ENCODE assay signal across 23 cellular contexts in the genomic region with DNA sequence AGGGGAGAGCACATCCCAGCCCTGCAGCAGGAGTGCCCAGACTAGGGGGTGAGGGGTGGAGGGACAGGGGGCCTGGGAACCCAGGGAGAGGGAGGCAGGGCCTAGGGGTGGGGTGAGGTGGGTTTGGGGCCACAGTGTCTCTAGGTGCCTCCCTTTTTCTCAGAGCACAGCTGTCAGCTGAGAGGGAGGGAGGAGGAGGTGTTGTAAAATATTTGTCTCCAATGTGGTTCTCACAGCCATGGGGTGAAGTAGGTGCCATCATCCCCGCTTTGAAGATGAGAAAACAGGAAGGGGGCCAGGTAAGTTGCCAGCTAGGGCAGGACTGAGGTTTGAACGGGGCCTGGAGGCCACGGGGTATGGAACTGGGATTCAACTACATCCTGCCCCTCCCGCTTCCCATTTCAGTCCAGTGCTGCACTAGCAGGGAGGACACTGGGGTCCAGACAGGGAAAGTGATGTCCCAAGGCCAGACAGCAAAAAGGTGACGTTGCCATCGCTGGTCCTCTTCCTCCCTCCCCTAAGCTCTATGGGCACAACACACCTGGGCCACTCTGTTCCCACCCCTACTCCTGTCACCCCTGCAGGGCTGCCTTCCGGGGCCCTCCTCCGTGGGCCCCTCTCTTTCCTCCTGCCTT. TPM values are rescaled to one million over a fixed set of nuclear protein-coding genes. Genes with fewer than 3 reads are reported as not detected.
DNase-seq lines count a peak whose midpoint lies in the region; ATAC-seq and TF ChIP-seq lines count a peak whose summit lies in the region.
"Had no signal": no experiment of that assay in that cellular context is flagged by ENCODE, and none has a peak within 500 bp of the region (broad histone marks: within the 10 kb centered on the region; RNA-seq: fewer than 3 reads in every experiment).

No MANE protein-coding gene starts in this region.

- no peaks in the 10 kb centered on the region for H3K36me3 Mint-ChIP-seq in activated CD8-positive, alpha-beta memory T cell treated with anti-CD3 and anti-CD28 coated beads, Interleukin-2, amount 10 ng/mL, durations not matched to agents 7 days and 5 days
- H3K36me3 Mint-ChIP-seq in naive thymus-derived CD4-positive, alpha-beta T cell = no peaks in the 10 kb centered on the region
- H3K36me3 Mint-ChIP-seq: mesothelial cell of epicardium had no signal

- ATAC-seq in activated CD8-positive, alpha-beta memory T cell treated with anti-CD3 and anti-CD28 coated beads, Interleukin-2, amount 10 ng/mL, durations not matched to agents 7 days and 5 days = no peak
- peak; percentile 50 for ATAC-seq in naive thymus-derived CD4-positive, alpha-beta T cell
- ATAC-seq in GM21367 (IDR thresholded peaks at IDR 0.05; ENCODE audit: unreplicated experiment) = no peak
- ATAC-seq in HG02973 (IDR thresholded peaks at IDR 0.05; ENCODE audit: unreplicated experiment) = no peak
- ATAC-seq: left lobe of liver had no signal

- H3K79me2 ChIP-seq in DOHH2 (ENCODE audit: control insufficient read depth, low read length) = peaks cover 24% of the 10 kb centered on the region

- H3K4me1 ChIP-seq in DOHH2 (ENCODE audit: control insufficient read depth, low read length) = peaks cover 47% of the 10 kb centered on the region
- peaks cover 21 to 31% of the 10 kb centered on the region in 2 donors for H3K4me1 ChIP-seq in naive thymus-derived CD4-positive, alpha-beta T cell (ENCODE audit: control insufficient read depth in 2 of 2, insufficient read depth in 2 of 2, low read length in 2 of 2)

- no peaks in the 10 kb centered on the region for H3K9me3 ChIP-seq in DOHH2 (ENCODE audit: control insufficient read depth, insufficient read depth, low read length)
- no peaks in the 10 kb centered on the region for H3K9me3 ChIP-seq in naive thymus-derived CD4-positive, alpha-beta T cell (ENCODE audit: control insufficient read depth in 2 of 3, low read length in 3 of 3)
- H3K9me3 ChIP-seq: esophagus squamous epithelium, MG63, neutrophil had no signal

- H3K4me3 Mint-ChIP-seq in activated CD8-positive, alpha-beta memory T cell treated with anti-CD3 and anti-CD28 coated beads, Interleukin-2, amount 10 ng/mL, durations not matched to agents 7 days and 5 days = no peak overlapping the region
- peak overlapping the region in 9 of 10 donors; percentile 30 to 81 (median 45) for H3K4me3 Mint-ChIP-seq in naive thymus-derived CD4-positive, alpha-beta T cell
- H3K4me3 Mint-ChIP-seq: mesothelial cell of epicardium had no signal

- H3K4me2 ChIP-seq in DOHH2 (ENCODE audit: low read length) = peak overlapping the region; percentile 79

- CTCF ChIA-PET in activated CD8-positive, alpha-beta memory T cell treated with anti-CD3 and anti-CD28 coated beads, Interleukin-2, amount 10 ng/mL, durations not matched to agents 7 days and 5 days (lab: Charles Lee) = no interaction called here
- CTCF ChIA-PET in naive thymus-derived CD4-positive, alpha-beta T cell (lab: Charles Lee) = interaction anchor here (0.7 kb wide), 1 partner anchor 40 kb away, joined by 4 read pairs; no protein-coding TSS in a partner anchor

- no peaks in the 10 kb centered on the region for H3K9me2 ChIP-seq in DOHH2 (replicated peaks; ENCODE audit: control insufficient read depth, low read length)

- POLR2A ChIA-PET in naive thymus-derived CD4-positive, alpha-beta T cell (lab: Charles Lee) = no interaction called here

- no peaks in the 10 kb centered on the region for H4K20me1 ChIP-seq in DOHH2 (ENCODE audit: control insufficient read depth, insufficient read depth, low read depth, low read length)

- H3K9me3 Mint-ChIP-seq in activated CD8-positive, alpha-beta memory T cell treated with anti-CD3 and anti-CD28 coated beads, Interleukin-2, amount 10 ng/mL, durations not matched to agents 7 days and 5 days (ENCODE audit: low read depth) = no peaks in the 10 kb centered on the region
- no peaks in the 10 kb centered on the region for H3K9me3 Mint-ChIP-seq in naive thymus-derived CD4-positive, alpha-beta T cell
- H3K9me3 Mint-ChIP-seq: mesothelial cell of epicardium had no signal

- TF ChIP-seq CTCF in DOHH2 (IDR thresholded peaks at IDR 0.05; ENCODE audit: low read depth, low read length, poor library complexity, severe bottlenecking) = no peak

- peaks cover 49% of the 10 kb centered on the region for H3K4me1 Mint-ChIP-seq in activated CD8-positive, alpha-beta memory T cell treated with anti-CD3 and anti-CD28 coated beads, Interleukin-2, amount 10 ng/mL, durations not matched to agents 7 days and 5 days
- peaks cover 17 to 35% (median 31%) of the 10 kb centered on the region in 7 donors for H3K4me1 Mint-ChIP-seq in naive thymus-derived CD4-positive, alpha-beta T cell

- no peak for DNase-seq in activated CD8-positive, alpha-beta memory T cell treated with anti-CD3 and anti-CD28 coated beads, Interleukin-2, amount 10 ng/mL, durations not matched to agents 7 days and 5 days
- no peak for DNase-seq in activated CD8-positive, alpha-beta memory T cell treated with anti-CD3 and anti-CD28 coated beads, Interleukin-2, amount 50 U/mL, for 4 hours
- DNase-seq in activated T-helper 1 cell treated with Interleukin-2 at 50 U/mL for 16 hours (ENCODE audit: low read depth) (peak; percentile 15), NCI-H446 treated with DMSO at 0.1 percent for 48 hours (lab: John Stamatoyannopoulos, UW) (no peak)
- peak in 3 of 9 donors; percentile 1 to 12 (median 7) for DNase-seq in naive thymus-derived CD4-positive, alpha-beta T cell
- DNase-seq: activated CD4-positive, CD25-positive, alpha-beta regulatory T cell treated with anti-CD3 and anti-CD28 coated beads, Interleukin-2, amount 50 U/mL, for 72 hours; cerebellar nuclear complex; DND-41; effector CD8-positive, alpha-beta T cell; esophagus squamous epithelium; MG63; NCI-H1694; NCI-H2227 treated with DMSO at 0.1 percent for 48 hours; PC-9; stimulated activated CD8-positive, alpha-beta memory T cell treated with anti-CD3 and anti-CD28 coated beads, Interleukin-4, amount 100 ng/mL, for 48 hours had no signal

- peak overlapping the region; percentile 84 for H3K27ac ChIP-seq in DOHH2 (ENCODE audit: low read depth, low read length)
- H3K27ac ChIP-seq in naive thymus-derived CD4-positive, alpha-beta T cell (ENCODE audit: low read depth, low read length) = peak overlapping the region; percentile 27
- H3K27ac ChIP-seq: esophagus squamous epithelium, neutrophil had no signal

- no peaks in the 10 kb centered on the region for H3K27me3 ChIP-seq in DOHH2 (ENCODE audit: control insufficient read depth, low read length)
- no peaks in the 10 kb centered on the region for H3K27me3 ChIP-seq in naive thymus-derived CD4-positive, alpha-beta T cell (ENCODE audit: control insufficient read depth in 2 of 2, insufficient read depth in 2 of 2, low read length in 2 of 2)
- H3K27me3 ChIP-seq: esophagus squamous epithelium, MG63, neutrophil had no signal

- H3F3A ChIP-seq in DOHH2 (ENCODE audit: control insufficient read depth, insufficient read depth) = no peaks in the 10 kb centered on the region

- no peaks in the 10 kb centered on the region for H3K36me3 ChIP-seq in DOHH2 (ENCODE audit: control insufficient read depth, low read length)
- no peaks in the 10 kb centered on the region for H3K36me3 ChIP-seq in naive thymus-derived CD4-positive, alpha-beta T cell (ENCODE audit: control insufficient read depth in 2 of 3, insufficient read depth in 3 of 3, low read length in 3 of 3)
- H3K36me3 ChIP-seq: esophagus squamous epithelium, MG63, neutrophil had no signal

- peaks cover 5% of the 10 kb centered on the region for H3K27me3 Mint-ChIP-seq in activated CD8-positive, alpha-beta memory T cell treated with anti-CD3 and anti-CD28 coated beads, Interleukin-2, amount 10 ng/mL, durations not matched to agents 7 days and 5 days
- no peaks in the 10 kb centered on the region for H3K27me3 Mint-ChIP-seq in naive thymus-derived CD4-positive, alpha-beta T cell

- intact Hi-C loops in naive thymus-derived CD4-positive, alpha-beta T cell (cut with micrococcal nuclease) = no loop called here

- peak overlapping the region; percentile 86 for H3K27ac Mint-ChIP-seq in activated CD8-positive, alpha-beta memory T cell treated with anti-CD3 and anti-CD28 coated beads, Interleukin-2, amount 10 ng/mL, durations not matched to agents 7 days and 5 days
- H3K27ac Mint-ChIP-seq in naive thymus-derived CD4-positive, alpha-beta T cell = peak overlapping the region; percentile 16 to 89 (median 73)
- H3K27ac Mint-ChIP-seq: mesothelial cell of epicardium had no signal

- peak overlapping the region; percentile 74 for H3K4me3 ChIP-seq in DOHH2 (ENCODE audit: low read length)
- no peak overlapping the region for H3K4me3 ChIP-seq in naive thymus-derived CD4-positive, alpha-beta T cell (ENCODE audit: low read length)
- H3K4me3 ChIP-seq: esophagus squamous epithelium, MG63, PC-9 had no signal

RNA-seq across cellular contexts. Expression of gene PACSIN1, which starts 20.3 kb away (rescaled TPM):
- total RNA-seq in activated CD8-positive, alpha-beta memory T cell treated with anti-CD3 and anti-CD28 coated beads, Interleukin-2, amount 10 ng/mL, durations not matched to agents 7 days and 5 days = 1 to 10 TPM in 1 of 2 experiments, under 1 TPM in 1; 0.59 to 2.2 TPM
- 1 to 10 TPM in 2 of 5 experiments, under 1 TPM in 3; 0.34 to 3.5 (median 0.57) TPM for total RNA-seq in naive thymus-derived CD4-positive, alpha-beta T cell
- polyA plus RNA-seq in naive thymus-derived CD4-positive, alpha-beta T cell = under 1 TPM in 1 of 2 donors, not detected in 1; 0.29 TPM
- total RNA-seq: esophagus squamous epithelium, glomerular endothelial cell, left lobe of liver, SK-MEL-5 had no signal
